Comparison of ENCODE assay signal across 9 cellular contexts in genomic region chr16:73185737-73186136, GRCh38.
"Had no signal": no experiment of that assay in that cellular context is flagged by ENCODE, and none has a peak within 500 bp of the region (broad histone marks: within the 10 kb centered on the region; RNA-seq: fewer than 3 reads in every experiment).

No MANE protein-coding gene starts in this region.

- H3K9me3 Mint-ChIP-seq: HFFc6 had no signal

- DNase-seq: GM23248, GOT3, H7, H9, HCEC 1CT, HFFc6 had no signal

- ATAC-seq: GM23338, HCT116 had no signal

- H3K4me3 Mint-ChIP-seq: GM23338, H9, HFFc6 had no signal

- H3K9me3 ChIP-seq: HAP-1 had no signal

- H3K27ac ChIP-seq: GM23248 had no signal

- H3K36me3 ChIP-seq: HAP-1 had no signal

- H3K27ac Mint-ChIP-seq: GM23338, H9, HFFc6 had no signal

- H3K4me3 ChIP-seq: GM23248, GM23338, HAP-1 had no signal
